ENCODE assay signal across 10 cellular contexts in genomic region chr3:95721938-95722337, GRCh38.
A peak's percentile ranks its signal among the peaks of the same experiment; 100 is the strongest.
DNase-seq lines count a peak whose midpoint lies in the region; ATAC-seq and TF ChIP-seq lines count a peak whose summit lies in the region.
"Had no signal": no experiment of that assay in that cellular context is flagged by ENCODE, and none has a peak within 500 bp of the region (broad histone marks: within the 10 kb centered on the region; RNA-seq: fewer than 3 reads in every experiment).

No MANE protein-coding gene starts in this region.

- no peaks in the 10 kb centered on the region for H3K27me3 ChIP-seq in testis
- no peaks in the 10 kb centered on the region for H3K27me3 ChIP-seq in dorsolateral prefrontal cortex

- intact Hi-C loops in testis (cut with DNase I; ENCODE audit: low total_unique reads): no loop called here
- intact Hi-C loops in dorsolateral prefrontal cortex (cut with DNase I): no loop called here

- no peaks in the 10 kb centered on the region for H3K36me3 ChIP-seq in testis (ENCODE audit: low read depth, missing control alignments)

- TF ChIP-seq POLR2A in testis (IDR thresholded peaks at IDR 0.05): no peak

- ATAC-seq in GM21381 (IDR thresholded peaks at IDR 0.05; ENCODE audit: unreplicated experiment) (peak; percentile 68), HG03460 (IDR thresholded peaks at IDR 0.05; ENCODE audit: unreplicated experiment) (peak; percentile 87)

- H3K9me3 ChIP-seq in testis: no peaks in the 10 kb centered on the region

- H3K4me3 ChIP-seq in epithelial cell of esophagus (ENCODE audit: low read length) (no peak overlapping the region), testis (no peak overlapping the region), dorsolateral prefrontal cortex (no peak overlapping the region)

- TF ChIP-seq CTCF in epithelial cell of esophagus (IDR thresholded peaks at IDR 0.05; ENCODE audit: insufficient read depth, low read depth, low read length, missing control alignments): no peak
- TF ChIP-seq CTCF in testis (IDR thresholded peaks at IDR 0.05): no peak
- no peak for TF ChIP-seq CTCF in dorsolateral prefrontal cortex (IDR thresholded peaks at IDR 0.05 in 54 of 56, conservative IDR thresholded peaks at IDR 0.05 in 2 of 56; ENCODE audit: low read depth in 1 of 56, partially characterized antibody in 56 of 56)

- peak; percentile 88 for DNase-seq in Caki2 (ENCODE audit: low read depth)
- DNase-seq in epithelial cell of esophagus (ENCODE audit: low read depth): peak; percentile 43
- DNase-seq in stimulated activated CD4-positive, alpha-beta T cell treated with anti-CD3 and anti-CD28 coated beads, Interleukin-2, amount 100 ng/mL, for 24 hours: no peak
- no peak for DNase-seq in testis
- no peak for DNase-seq in effector CD8-positive, alpha-beta T cell (lab: John Stamatoyannopoulos, UW)
- no peak for DNase-seq in dorsolateral prefrontal cortex
- DNase-seq: activated naive CD4-positive, alpha-beta T cell treated with anti-CD3 and anti-CD28 coated beads for 36 hours; T-helper 9 cell had no signal

- in situ Hi-C loops in Caki2 (cut with HindIII; ENCODE audit: low pct_unique_long_range_greater_than_20kb, low sequenced_read_pairs): no loop called here

- 53 to 61% methylated on average over 2 of the region's 2 CpGs for WGBS in testis, 2 donors

- H3K27ac ChIP-seq in testis (no peak overlapping the region), dorsolateral prefrontal cortex (no peak overlapping the region)

- H3K4me1 ChIP-seq in testis: no peaks in the 10 kb centered on the region

Comparison
In these comparisons a context has a peak if more than half of its experiments do, and no peak if none do; other contexts are left out.
1. DNase-seq: peak in Caki2 (single experiment) and epithelial cell of esophagus (single experiment); none in stimulated activated CD4-positive, alpha-beta T cell treated with anti-CD3 and anti-CD28 coated beads, Interleukin-2, amount 100 ng/mL, for 24 hours (0 of 2), testis (single experiment), effector CD8-positive, alpha-beta T cell (single experiment) and dorsolateral prefrontal cortex (0 of 10).